In genomic region chr11:1226981-1227550, GRCh38 we compare ENCODE assay signal across 15 cellular contexts. TPM values are rescaled to one million over a fixed set of nuclear protein-coding genes. Genes with fewer than 3 reads are reported as not detected.
DNase-seq lines count a peak whose midpoint lies in the region; ATAC-seq and TF ChIP-seq lines count a peak whose summit lies in the region.
"Had no signal": no experiment of that assay in that cellular context is flagged by ENCODE, and none has a peak within 500 bp of the region (broad histone marks: within the 10 kb centered on the region; RNA-seq: fewer than 3 reads in every experiment).

No MANE protein-coding gene starts in this region.

- H3K18ac ChIP-seq in mesendoderm (ENCODE audit: low read length): no peak overlapping the region

- in situ Hi-C loops in G401 (cut with HindIII; ENCODE audit: low sequenced_read_pairs): no loop called here

- H3K9me3 ChIP-seq in HCT116 (ENCODE audit: control insufficient read depth in 1 of 2, insufficient read depth in 1 of 2, low read depth in 1 of 2, low read length in 2 of 2): no peaks in the 10 kb centered on the region
- H3K9me3 ChIP-seq: esophagus muscularis mucosa, pancreas, thyroid gland had no signal

- no TSS peak for BruUV-seq in HCT116 (replicated peaks; lab: Mats Ljungman, UMichigan)

- peaks cover 0 to 2% of the 10 kb centered on the region in 2 donors for H3K4me1 Mint-ChIP-seq in stimulated activated naive B cell treated with anti-CD40 and anti-IgM and Interleukin-4, amounts not matched to agents 10 μg/mL and 1 μg/mL and 100 μg/mL, for 72 hours
- H3K4me1 Mint-ChIP-seq: CD8-positive, alpha-beta memory T cell had no signal

- H4K5ac ChIP-seq in mesendoderm (ENCODE audit: low read length): no peak overlapping the region

- no peaks in the 10 kb centered on the region for H3K79me2 ChIP-seq in HCT116 (ENCODE audit: insufficient read depth, low read length)
- H3K79me2 ChIP-seq in mesendoderm (ENCODE audit: control insufficient read depth, insufficient read depth, low read length): no peaks in the 10 kb centered on the region

- no peak overlapping the region for H2BK120ac ChIP-seq in mesendoderm (ENCODE audit: low read depth, low read length)

- no peak overlapping the region for H3K4me3 Mint-ChIP-seq in stimulated activated naive B cell treated with anti-CD40 and anti-IgM and Interleukin-4, amounts not matched to agents 10 μg/mL and 1 μg/mL and 100 μg/mL, for 72 hours
- H3K4me3 Mint-ChIP-seq: CD8-positive, alpha-beta memory T cell had no signal

- H3K4me3 ChIP-seq in HCT116 (replicated peaks in 1 of 2; ENCODE audit: low read depth in 1 of 2, low read length in 2 of 2) (no peak overlapping the region), mesendoderm (ENCODE audit: low read length) (no peak overlapping the region)
- H3K4me3 ChIP-seq: esophagus muscularis mucosa, pancreas, thyroid gland had no signal

- H3K36me3 Mint-ChIP-seq in stimulated activated naive B cell treated with anti-CD40 and anti-IgM and Interleukin-4, amounts not matched to agents 10 μg/mL and 1 μg/mL and 100 μg/mL, for 72 hours: no peaks in the 10 kb centered on the region
- H3K36me3 Mint-ChIP-seq: CD8-positive, alpha-beta memory T cell had no signal

- H3K56ac ChIP-seq in mesendoderm (ENCODE audit: low read length): no peak overlapping the region

- H3K79me1 ChIP-seq in mesendoderm (ENCODE audit: low read length): no peaks in the 10 kb centered on the region

- CTCF ChIA-PET in HCT116 (lab: Charles Lee): no interaction called here

- H2AK5ac ChIP-seq in mesendoderm (ENCODE audit: low read length): no peak overlapping the region

- H3K27ac Mint-ChIP-seq in stimulated activated naive B cell treated with anti-CD40 and anti-IgM and Interleukin-4, amounts not matched to agents 10 μg/mL and 1 μg/mL and 100 μg/mL, for 72 hours: no peak overlapping the region

- no CpG with 5 or more reads among the region's 23 CpGs for WGBS in mesendoderm (ENCODE audit: extremely low coverage, insufficient coverage, low lambda C conversion rate)

- no peaks in the 10 kb centered on the region for H3K9me3 Mint-ChIP-seq in stimulated activated naive B cell treated with anti-CD40 and anti-IgM and Interleukin-4, amounts not matched to agents 10 μg/mL and 1 μg/mL and 100 μg/mL, for 72 hours
- H3K9me3 Mint-ChIP-seq: CD8-positive, alpha-beta memory T cell had no signal

- no peak overlapping the region for H2BK15ac ChIP-seq in mesendoderm (replicated peaks; ENCODE audit: low read depth)

- H3K9ac ChIP-seq in HCT116 (ENCODE audit: low read length): no peak overlapping the region
- H3K9ac ChIP-seq in mesendoderm (ENCODE audit: low read length): no peak overlapping the region

- peak in 2 of 3 experiments; percentile 17 to 36; a peak in 2 of 6 replicates for TF ChIP-seq CTCF in HCT116 (IDR thresholded peaks at IDR 0.05 in 2 of 3, conservative IDR thresholded peaks at IDR 0.05 in 1 of 3; ENCODE audit: borderline replicate concordance in 1 of 3, insufficient read depth in 1 of 3, low read depth in 2 of 3, low read length in 2 of 3)

- H3K27ac ChIP-seq in HCT116 (ENCODE audit: low read depth, low read length) (no peak overlapping the region), mesendoderm (ENCODE audit: low read depth, low read length) (no peak overlapping the region)
- H3K27ac ChIP-seq: esophagus muscularis mucosa, pancreas, thyroid gland had no signal

- H2AFZ ChIP-seq in HCT116 (ENCODE audit: low read depth, low read length, poor library complexity, severe bottlenecking): no peak overlapping the region

- H4K8ac ChIP-seq in mesendoderm (ENCODE audit: low read depth, low read length): no peak overlapping the region

- H3K4me2 ChIP-seq in HCT116 (ENCODE audit: low read length): no peak overlapping the region
- no peak overlapping the region for H3K4me2 ChIP-seq in mesendoderm (ENCODE audit: low read length)

- DNase-seq in AG08396 (ENCODE audit: low spot score) (peak; percentile 84), HCT116 (ENCODE audit: low read depth, low spot score) (no peak), dermis blood vessel endothelial cell (peak; percentile 35), mesendoderm (peak; percentile 25), DMS79 (lab: John Stamatoyannopoulos, UW) (no peak), G401 (ENCODE audit: low spot score) (no peak), OCI-M1 (lab: John Stamatoyannopoulos, UW) (no peak)
- no peak for DNase-seq in stimulated activated naive B cell treated with anti-CD40 and anti-IgM and Interleukin-4, amounts not matched to agents 10 μg/mL and 1 μg/mL and 100 μg/mL, for 72 hours
- DNase-seq: activated T-cell treated with anti-CD3 and anti-CD28 coated beads for 4 hours, anterior cingulate cortex, NCI-H2107, thyroid gland had no signal

- ATAC-seq in HCT116: peak; percentile 60
- ATAC-seq in stimulated activated naive B cell treated with anti-CD40 and anti-IgM and Interleukin-4, amounts not matched to agents 10 μg/mL and 1 μg/mL and 100 μg/mL, for 72 hours (replicated peaks): no peak
- ATAC-seq: pancreas had no signal

- H3K27me3 ChIP-seq in HCT116 (ENCODE audit: insufficient read depth, low read length) (no peaks in the 10 kb centered on the region), mesendoderm (ENCODE audit: insufficient read depth, low read length, poor library complexity) (no peaks in the 10 kb centered on the region)
- H3K27me3 ChIP-seq: pancreas, thyroid gland had no signal

- H3K23ac ChIP-seq in mesendoderm (ENCODE audit: low read length): no peak overlapping the region

- H3K4me1 ChIP-seq in HCT116 (ENCODE audit: control insufficient read depth in 1 of 2, insufficient read depth in 2 of 2, low read length in 2 of 2) (no peaks in the 10 kb centered on the region), mesendoderm (ENCODE audit: control insufficient read depth, low read depth, low read length) (peaks cover 2% of the 10 kb centered on the region)
- H3K4me1 ChIP-seq: esophagus muscularis mucosa, pancreas, thyroid gland had no signal

- no peaks in the 10 kb centered on the region for H4K20me1 ChIP-seq in HCT116 (ENCODE audit: insufficient read depth)

- H3K36me3 ChIP-seq in HCT116 (ENCODE audit: control insufficient read depth in 1 of 2, insufficient read depth in 2 of 2, low read length in 2 of 2) (no peaks in the 10 kb centered on the region), mesendoderm (ENCODE audit: control insufficient read depth, insufficient read depth, low read length) (no peaks in the 10 kb centered on the region)
- H3K36me3 ChIP-seq: esophagus muscularis mucosa, pancreas, thyroid gland had no signal

- RAD21 ChIA-PET in HCT116 (lab: Charles Lee; ENCODE audit: low non-redundant PET in 1 of 2, low total read pairs in 2 of 2, uncharacterized antibody in 2 of 2, unreplicated experiment in 2 of 2): no interaction called here

- no peak for TF ChIP-seq POLR2A in HCT116 (IDR thresholded peaks at IDR 0.05; ENCODE audit: borderline replicate concordance, extremely low read depth, insufficient read depth, insufficient read length)

- H3K9me2 ChIP-seq in HCT116 (ENCODE audit: insufficient read depth): no peaks in the 10 kb centered on the region

- H2BK5ac ChIP-seq in mesendoderm (ENCODE audit: low read length): no peak overlapping the region

- H3K27me3 Mint-ChIP-seq in stimulated activated naive B cell treated with anti-CD40 and anti-IgM and Interleukin-4, amounts not matched to agents 10 μg/mL and 1 μg/mL and 100 μg/mL, for 72 hours: peaks cover 4 to 19% of the 10 kb centered on the region in 2 donors
- H3K27me3 Mint-ChIP-seq: CD8-positive, alpha-beta memory T cell had no signal

- TF ChIP-seq RAD21 in HCT116 (IDR thresholded peaks at IDR 0.05; ENCODE audit: low read depth): no peak

- intact Hi-C loops in HCT116 (cut with micrococcal nuclease): no loop called here

- POLR2A ChIA-PET in HCT116 (lab: Charles Lee): no interaction called here

- no peak overlapping the region for H3K4ac ChIP-seq in mesendoderm (ENCODE audit: low read depth, low read length)

TF ChIP-seq in HCT116, 20 proteins besides CTCF, POLR2A, EP300 and RAD21 (continues in another document):
- TF ChIP-seq FOSL1 (IDR thresholded peaks at IDR 0.05; ENCODE audit: low read depth) (no peak), YY1 (IDR thresholded peaks at IDR 0.05; ENCODE audit: extremely low read depth, insufficient replicate concordance, low read depth, low read length) (no peak), ZBTB33 (IDR thresholded peaks at IDR 0.05; ENCODE audit: extremely low read depth, insufficient replicate concordance, low read length) (no peak), TCF7L2 (IDR thresholded peaks at IDR 0.05; ENCODE audit: borderline replicate concordance, extremely low read depth, insufficient read depth, insufficient read length) (no peak), EZH2 (IDR thresholded peaks at IDR 0.05) (no peak), SRF (IDR thresholded peaks at IDR 0.05; ENCODE audit: low read depth) (no peak), POLR2AphosphoS5 (IDR thresholded peaks at IDR 0.05; ENCODE audit: low read depth, low read length) (no peak), EZH2phosphoT487 (IDR thresholded peaks at IDR 0.05; ENCODE audit: borderline replicate concordance) (no peak), CBX3 (IDR thresholded peaks at IDR 0.05; ENCODE audit: low read depth) (no peak), CEBPB (IDR thresholded peaks at IDR 0.05; ENCODE audit: low read depth) (no peak), ATF3 (IDR thresholded peaks at IDR 0.05) (no peak), ZFX (IDR thresholded peaks at IDR 0.05) (no peak)

RNA-seq across cellular contexts. Expression of gene MUC5B, which starts 4.2 kb away (rescaled TPM):
- total RNA-seq in HCT116 (2021; ENCODE audit: unreplicated experiment) (1.5 TPM), dermis blood vessel endothelial cell (not detected in 2 replicates)
- polyA plus RNA-seq in HCT116 (2012): 0.05 TPM in 2 replicates
- polyA plus RNA-seq in mesendoderm (2013, experiment 1 of 2): under 0.01 TPM
- under 0.01 TPM for polyA plus RNA-seq in mesendoderm (2013, experiment 2 of 2)
- not detected in 2 replicates for total RNA-seq in G401 (2014; rRNA removed; shearing (Covaris generic))
- total RNA-seq: CD8-positive, alpha-beta memory T cell; thyroid gland had no signal
- polyA plus RNA-seq: CD8-positive, alpha-beta memory T cell had no signal

Comparison
In these comparisons a context has a peak if more than half of its experiments do, and no peak if none do; other contexts are left out.
1. DNase-seq: peak in AG08396 (single experiment), dermis blood vessel endothelial cell (single experiment) and mesendoderm (single experiment); none in HCT116 (single experiment), DMS79 (single experiment), G401 (single experiment), OCI-M1 (single experiment) and stimulated activated naive B cell treated with anti-CD40 and anti-IgM and Interleukin-4, amounts not matched to agents 10 μg/mL and 1 μg/mL and 100 μg/mL, for 72 hours (single experiment).